10 cellular contexts compared by ENCODE assay signal in genomic region chr11:451738-452137, GRCh38. TPM values are rescaled to one million over a fixed set of nuclear protein-coding genes. Genes with fewer than 3 reads are reported as not detected.
A peak's percentile ranks its signal among the peaks of the same experiment; 100 is the strongest.
DNase-seq lines count a peak whose midpoint lies in the region; ATAC-seq and TF ChIP-seq lines count a peak whose summit lies in the region.
"Had no signal": no experiment of that assay in that cellular context is flagged by ENCODE, and none has a peak within 500 bp of the region (broad histone marks: within the 10 kb centered on the region; RNA-seq: fewer than 3 reads in every experiment).

No MANE protein-coding gene starts in this region.

- peaks cover 54% of the 10 kb centered on the region for H3K4me1 ChIP-seq in DND-41 (ENCODE audit: insufficient read depth, low read length)
- H3K4me1 ChIP-seq in PC-9 (replicated peaks; ENCODE audit: insufficient read depth) = 0 out of 2 replicates have a peak, but pooled peaks cover 5% of the 10 kb centered on the region

- DNase-seq in DND-41 (no peak), PC-9 (no peak), endothelial cell (ENCODE audit: low spot score) (no peak), retinal pigment epithelial cell (ENCODE audit: low read depth) (no peak), CD14-positive monocyte (ENCODE audit: low spot score) (no peak), NOMO-1 treated with DMSO at 0.1 percent for 48 hours (lab: John Stamatoyannopoulos, UW; ENCODE audit: unreplicated experiment) (no peak)

- H2AFZ ChIP-seq in DND-41 (ENCODE audit: low read depth, low read length) = no peak overlapping the region
- H2AFZ ChIP-seq in PC-9 = no peak overlapping the region

- H3K27ac ChIP-seq in DND-41 (ENCODE audit: low read length) (no peak overlapping the region), PC-9 (no peak overlapping the region)

- TF ChIP-seq CTCF in DND-41 (IDR thresholded peaks at IDR 0.05; ENCODE audit: borderline replicate concordance, extremely low read depth, low read length, poor library complexity, severe bottlenecking) = no peak
- no peak for TF ChIP-seq CTCF in PC-9 (conservative IDR thresholded peaks at IDR 0.05)
- no peak for TF ChIP-seq CTCF in endothelial cell (IDR thresholded peaks at IDR 0.05; ENCODE audit: unreplicated experiment)
- TF ChIP-seq CTCF in retinal pigment epithelial cell (conservative IDR thresholded peaks at IDR 0.05; ENCODE audit: low read depth, low read length) = no peak
- no peak for TF ChIP-seq CTCF in CD14-positive monocyte (IDR thresholded peaks at IDR 0.05)

- H3K27ac Mint-ChIP-seq in endothelial cell (ENCODE audit: unreplicated experiment) = no peak overlapping the region
- H3K27ac Mint-ChIP-seq in CD14-positive monocyte = peak overlapping the region in 2 of 7 donors; percentile 20 to 50

- H3K4me3 ChIP-seq in DND-41 (ENCODE audit: low read depth in 1 of 2, low read length in 2 of 2) (peak overlapping the region in 1 of 2 experiments; percentile 72; a peak in 3 of 4 replicates), PC-9 (peak overlapping the region; percentile 69; the same call in 1 of the 2 replicates), retinal pigment epithelial cell (ENCODE audit: low read length) (peak overlapping the region; percentile 61)

- peaks cover 47% of the 10 kb centered on the region for H3K36me3 ChIP-seq in DND-41 (ENCODE audit: insufficient read depth, low read length)
- H3K36me3 ChIP-seq in PC-9 (ENCODE audit: low read depth) = no peaks in the 10 kb centered on the region
- H3K36me3 ChIP-seq: cardiac muscle cell had no signal

- peaks cover 81% of the 10 kb centered on the region for H3K79me2 ChIP-seq in DND-41 (ENCODE audit: insufficient read depth, low read length)
- H3K79me2 ChIP-seq in PC-9 (ENCODE audit: low read depth) = peaks cover 22% of the 10 kb centered on the region

- no peaks in the 10 kb centered on the region for H3K27me3 ChIP-seq in DND-41 (ENCODE audit: insufficient read depth, low read length, poor library complexity)
- no peaks in the 10 kb centered on the region for H3K27me3 ChIP-seq in PC-9 (ENCODE audit: insufficient read depth, low read depth)
- H3K27me3 ChIP-seq: cardiac muscle cell had no signal

- peaks cover 14% of the 10 kb centered on the region for H3K4me1 Mint-ChIP-seq in endothelial cell (ENCODE audit: unreplicated experiment)
- H3K4me1 Mint-ChIP-seq in CD14-positive monocyte = peaks cover 24% of the 10 kb centered on the region

- H3K4me2 ChIP-seq in DND-41 (ENCODE audit: insufficient read depth, low read length) (peak overlapping the region; percentile 91), PC-9 (peak overlapping the region; percentile 88)

- no peaks in the 10 kb centered on the region for H3K9me3 ChIP-seq in DND-41 (ENCODE audit: insufficient read depth, low read length, severe bottlenecking)
- H3K9me3 ChIP-seq in PC-9 (ENCODE audit: insufficient read depth, low read depth) = no peaks in the 10 kb centered on the region

- intact Hi-C loops in PC-9 (cut with micrococcal nuclease; ENCODE audit: unreplicated experiment) = no loop called here
- intact Hi-C loops in CD14-positive monocyte (cut with micrococcal nuclease) = loop anchor here (2.0 kb wide), 2 partner anchors 35 to 55 kb away; partner anchors contain the start of gene RNH1 (in 1 of the 2)

- CTCF ChIA-PET in PC-9 (lab: Charles Lee) = no interaction called here

- H3K9me2 ChIP-seq in PC-9 (ENCODE audit: insufficient read depth) = no peaks in the 10 kb centered on the region

- POLR2A ChIA-PET in PC-9 (lab: Charles Lee; ENCODE audit: unreplicated experiment) = interaction anchor here (0.5 kb wide), 1 partner anchor 41 kb away, joined by 5 read pairs; no protein-coding TSS in a partner anchor

- H3K36me3 Mint-ChIP-seq in endothelial cell (ENCODE audit: low read depth, unreplicated experiment) (peaks cover 11% of the 10 kb centered on the region), CD14-positive monocyte (peaks cover 23 to 40% of the 10 kb centered on the region in 2 donors)

- H3K27me3 Mint-ChIP-seq in endothelial cell (ENCODE audit: unreplicated experiment) (peaks cover 4% of the 10 kb centered on the region), CD14-positive monocyte (ENCODE audit: low read depth in 3 of 3) (peaks cover 3 to 7% (median 3%) of the 10 kb centered on the region in 3 donors)

- no peak for ATAC-seq in DND-41 (ENCODE audit: insufficient read depth, low read depth)
- ATAC-seq in HG02610 (IDR thresholded peaks at IDR 0.05; ENCODE audit: unreplicated experiment) = no peak
- ATAC-seq in HG03095 (IDR thresholded peaks at IDR 0.05; ENCODE audit: unreplicated experiment) = no peak

- H3K9ac ChIP-seq in DND-41 (ENCODE audit: low read depth, low read length) = peak overlapping the region; percentile 85

- BruUV-seq in PC-9 (replicated peaks; lab: Mats Ljungman, UMichigan) = no TSS peak

- H3K9me3 Mint-ChIP-seq in endothelial cell (ENCODE audit: unreplicated experiment) (no peaks in the 10 kb centered on the region), CD14-positive monocyte (no peaks in the 10 kb centered on the region)

- peaks cover 55% of the 10 kb centered on the region for H4K20me1 ChIP-seq in DND-41 (ENCODE audit: insufficient read depth, low read length)
- no peaks in the 10 kb centered on the region for H4K20me1 ChIP-seq in PC-9 (ENCODE audit: insufficient read depth)

- peaks cover 9% of the 10 kb centered on the region; the same call in 1 of the 2 replicates for H3F3A ChIP-seq in PC-9 (ENCODE audit: insufficient read depth, low read depth)

- peak overlapping the region; percentile 99 for H3K4me3 Mint-ChIP-seq in endothelial cell (ENCODE audit: unreplicated experiment)
- H3K4me3 Mint-ChIP-seq in CD14-positive monocyte = peak overlapping the region in 1 of 2 donors; percentile 99

RNA-seq across cellular contexts. Expression of gene PTDSS2, which starts 1.7 kb away (rescaled TPM):
- total RNA-seq in PC-9 (2021) = 32.5 and 38.8 TPM in 2 replicates
- 46.4 TPM for total RNA-seq in endothelial cell (ENCODE audit: unreplicated experiment)
- polyA plus RNA-seq in CD14-positive monocyte = 10 to 100 TPM in 1 of 2 donors, 1 to 10 TPM in 1; 9.3 to 12.4 TPM

RNA-seq across cellular contexts. Expression of gene ANO9, which starts 9.9 kb away (rescaled TPM):
- total RNA-seq in PC-9 (2021) (18.1 and 27.6 TPM in 2 replicates), endothelial cell (ENCODE audit: unreplicated experiment) (0.41 TPM)
- under 1 TPM in 1 of 2 donors, not detected in 1; 0.18 TPM for polyA plus RNA-seq in CD14-positive monocyte
- total RNA-seq: HT1080 had no signal

RNA-seq across cellular contexts. Expression of gene SIGIRR, which starts 36.9 kb away (rescaled TPM):
- 78.9 and 98.3 TPM in 2 replicates for total RNA-seq in PC-9 (2021)
- total RNA-seq in endothelial cell (ENCODE audit: unreplicated experiment) = 18.7 TPM
- polyA plus RNA-seq in CD14-positive monocyte = 10 to 100 TPM; 62.8 to 75.4 TPM

RNA-seq across cellular contexts. Expression of gene RNH1, which starts 55.3 kb away (rescaled TPM):
- total RNA-seq in PC-9 (2021) (87.8 and 104 TPM in 2 replicates), endothelial cell (ENCODE audit: unreplicated experiment) (61.1 TPM)
- polyA plus RNA-seq in CD14-positive monocyte = 100 to 1,000 TPM; 443 to 445 TPM

RNA-seq across cellular contexts. Expression of gene PKP3, which starts 57.7 kb away (rescaled TPM):
- total RNA-seq in PC-9 (2021) (83.7 and 109 TPM in 2 replicates), endothelial cell (ENCODE audit: unreplicated experiment) (0.49 TPM)
- polyA plus RNA-seq in CD14-positive monocyte = not detected

Comparison
In these comparisons a context has a peak if more than half of its experiments do, and no peak if none do; other contexts are left out.
1. RNA of gene ANO9, which starts 9.9 kb away (total RNA-seq): 18.1 to 27.6 TPM in PC-9; 0.41 TPM in endothelial cell (single experiment); every median in the first group is over 10 times any median in the second.